11 cellular contexts compared by ENCODE assay signal in the genomic region with DNA sequence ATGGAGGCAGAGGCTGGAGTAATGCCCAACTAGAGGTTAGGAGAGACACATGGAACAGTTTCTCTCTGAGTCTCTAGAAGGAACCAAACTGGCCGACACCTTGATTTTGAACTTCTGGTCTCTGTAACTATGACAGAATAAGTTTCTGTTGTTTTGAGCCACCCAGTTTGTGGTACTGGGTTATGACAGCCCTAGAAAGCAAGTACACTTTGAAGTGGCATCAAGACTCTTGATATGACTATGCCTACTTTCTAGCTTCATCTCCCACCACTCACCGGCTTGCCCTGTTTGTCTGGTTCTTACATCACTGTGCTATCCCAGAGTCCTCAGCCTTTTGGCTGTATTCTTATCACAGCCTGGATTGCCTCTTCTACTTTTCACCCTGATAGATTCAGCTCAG.
A peak's percentile ranks its signal among the peaks of the same experiment; 100 is the strongest.
DNase-seq lines count a peak whose midpoint lies in the region; ATAC-seq and TF ChIP-seq lines count a peak whose summit lies in the region.
"Had no signal": no experiment of that assay in that cellular context is flagged by ENCODE, and none has a peak within 500 bp of the region (broad histone marks: within the 10 kb centered on the region; RNA-seq: fewer than 3 reads in every experiment).

No MANE protein-coding gene starts in this region.

- H3K27me3 Mint-ChIP-seq in natural killer cell treated with Interleukin-12 subunit alpha and Interleukin-12 subunit beta and Interleukin-15 and Interleukin-18, amount 100 ng/mL, for 72 hours: peaks cover 14 to 29% of the 10 kb centered on the region in 2 donors
- H3K27me3 Mint-ChIP-seq in natural killer cell (ENCODE audit: low read depth in 2 of 2): peaks cover 5 to 6% of the 10 kb centered on the region in 2 donors
- peaks cover 8% of the 10 kb centered on the region for H3K27me3 Mint-ChIP-seq in stimulated activated memory B cell treated with anti-CD40 and anti-IgM and Interleukin-4, amounts not matched to agents 10 μg/mL and 1 μg/mL and 100 μg/mL, for 72 hours

- TF ChIP-seq CTCF in natural killer cell (IDR thresholded peaks at IDR 0.05): no peak

- H3K4me3 Mint-ChIP-seq in natural killer cell treated with Interleukin-12 subunit alpha and Interleukin-12 subunit beta and Interleukin-15 and Interleukin-18, amount 100 ng/mL, for 72 hours: no peak overlapping the region
- no peak overlapping the region for H3K4me3 Mint-ChIP-seq in natural killer cell
- H3K4me3 Mint-ChIP-seq in stimulated activated memory B cell treated with anti-CD40 and anti-IgM and Interleukin-4, amounts not matched to agents 10 μg/mL and 1 μg/mL and 100 μg/mL, for 72 hours: no peak overlapping the region

- ATAC-seq in natural killer cell treated with Interleukin-12 subunit alpha and Interleukin-12 subunit beta and Interleukin-15 and Interleukin-18, amount 100 ng/mL, for 72 hours: peak; percentile 53 to 74
- ATAC-seq in natural killer cell (no peak), GM21723 (IDR thresholded peaks at IDR 0.05; ENCODE audit: unreplicated experiment) (peak; percentile 76), HG03439 (IDR thresholded peaks at IDR 0.05; ENCODE audit: unreplicated experiment) (peak; percentile 67), GM21737 (IDR thresholded peaks at IDR 0.05; ENCODE audit: unreplicated experiment) (no peak)
- ATAC-seq in stimulated activated memory B cell treated with anti-CD40 and anti-IgM and Interleukin-4, amounts not matched to agents 10 μg/mL and 1 μg/mL and 100 μg/mL, for 72 hours: peak; percentile 80

- H3K9me3 Mint-ChIP-seq in natural killer cell treated with Interleukin-12 subunit alpha and Interleukin-12 subunit beta and Interleukin-15 and Interleukin-18, amount 100 ng/mL, for 72 hours: no peaks in the 10 kb centered on the region
- no peaks in the 10 kb centered on the region for H3K9me3 Mint-ChIP-seq in natural killer cell
- no peaks in the 10 kb centered on the region for H3K9me3 Mint-ChIP-seq in stimulated activated memory B cell treated with anti-CD40 and anti-IgM and Interleukin-4, amounts not matched to agents 10 μg/mL and 1 μg/mL and 100 μg/mL, for 72 hours

- no peaks in the 10 kb centered on the region for H3K36me3 Mint-ChIP-seq in natural killer cell treated with Interleukin-12 subunit alpha and Interleukin-12 subunit beta and Interleukin-15 and Interleukin-18, amount 100 ng/mL, for 72 hours
- no peaks in the 10 kb centered on the region for H3K36me3 Mint-ChIP-seq in natural killer cell
- H3K36me3 Mint-ChIP-seq in stimulated activated memory B cell treated with anti-CD40 and anti-IgM and Interleukin-4, amounts not matched to agents 10 μg/mL and 1 μg/mL and 100 μg/mL, for 72 hours: no peaks in the 10 kb centered on the region

- no peaks in the 10 kb centered on the region for H3K4me1 Mint-ChIP-seq in natural killer cell treated with Interleukin-12 subunit alpha and Interleukin-12 subunit beta and Interleukin-15 and Interleukin-18, amount 100 ng/mL, for 72 hours (ENCODE audit: low read depth in 2 of 2)
- H3K4me1 Mint-ChIP-seq in natural killer cell: no peaks in the 10 kb centered on the region
- peaks cover 16% of the 10 kb centered on the region for H3K4me1 Mint-ChIP-seq in stimulated activated memory B cell treated with anti-CD40 and anti-IgM and Interleukin-4, amounts not matched to agents 10 μg/mL and 1 μg/mL and 100 μg/mL, for 72 hours

- H3K27ac Mint-ChIP-seq in natural killer cell treated with Interleukin-12 subunit alpha and Interleukin-12 subunit beta and Interleukin-15 and Interleukin-18, amount 100 ng/mL, for 72 hours: no peak overlapping the region
- no peak overlapping the region for H3K27ac Mint-ChIP-seq in natural killer cell
- H3K27ac Mint-ChIP-seq in stimulated activated memory B cell treated with anti-CD40 and anti-IgM and Interleukin-4, amounts not matched to agents 10 μg/mL and 1 μg/mL and 100 μg/mL, for 72 hours: no peak overlapping the region

- no peak for DNase-seq in natural killer cell treated with Interleukin-12 subunit alpha and Interleukin-12 subunit beta and Interleukin-15 and Interleukin-18, amount 100 ng/mL, for 72 hours (ENCODE audit: low spot score)
- DNase-seq in natural killer cell (no peak), DMS53 treated with DMSO at 0.1 percent for 48 hours (lab: John Stamatoyannopoulos, UW; ENCODE audit: unreplicated experiment) (no peak), inferior parietal cortex (ENCODE audit: extremely low spot score) (no peak)
- DNase-seq: activated naive CD4-positive, alpha-beta T cell; NCI-H1417 treated with DMSO at 0.1 percent for 48 hours; SIG-M5 had no signal

- intact Hi-C loops in natural killer cell (cut with micrococcal nuclease): no loop called here

Comparison
In these comparisons a context has a peak if more than half of its experiments do, and no peak if none do; other contexts are left out.
1. ATAC-seq: peak in natural killer cell treated with Interleukin-12 subunit alpha and Interleukin-12 subunit beta and Interleukin-15 and Interleukin-18, amount 100 ng/mL, for 72 hours (2 of 2), GM21723 (single experiment), HG03439 (single experiment) and stimulated activated memory B cell treated with anti-CD40 and anti-IgM and Interleukin-4, amounts not matched to agents 10 μg/mL and 1 μg/mL and 100 μg/mL, for 72 hours (single experiment); none in natural killer cell (0 of 3) and GM21737 (single experiment).